19 cellular contexts compared by ENCODE assay signal in the genomic region with DNA sequence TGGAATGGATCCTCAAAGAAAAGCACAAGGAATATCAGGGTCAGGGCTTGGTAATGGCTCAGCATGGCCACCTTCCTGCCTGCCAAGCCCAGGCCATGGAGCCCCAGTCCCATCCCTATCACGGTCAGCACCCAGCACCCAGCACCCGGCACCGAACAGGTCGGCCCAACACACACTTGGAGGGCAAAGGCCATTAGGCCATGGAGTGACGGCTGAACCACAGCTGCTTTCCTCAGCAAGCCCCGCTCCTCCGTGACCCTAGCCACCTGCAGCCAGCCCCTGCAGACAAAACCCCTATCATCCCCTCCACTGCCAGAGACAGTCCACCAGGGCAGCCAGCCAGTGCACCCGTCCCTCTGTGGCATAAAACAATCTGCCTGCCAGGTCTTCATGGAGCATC.
"Had no signal": no experiment of that assay in that cellular context is flagged by ENCODE, and none has a peak within 500 bp of the region (broad histone marks: within the 10 kb centered on the region; RNA-seq: fewer than 3 reads in every experiment).

No MANE protein-coding gene starts in this region.

- H3K4me3 ChIP-seq: lung, prostate gland, right atrium auricular region, skin epidermis, suprapubic skin, transverse colon, upper lobe of right lung, uterus had no signal

- H3K4me1 ChIP-seq: prostate gland, right atrium auricular region, suprapubic skin, transverse colon, upper lobe of right lung, uterus had no signal

- H3K4me3 Mint-ChIP-seq: memory B cell; natural killer cell; stimulated activated naive CD8-positive, alpha-beta T cell treated with anti-CD3 and anti-CD28 coated beads, Interleukin-15, amount 100 ng/mL, for 72 hours had no signal

- H3K27me3 Mint-ChIP-seq: memory B cell; stimulated activated naive CD8-positive, alpha-beta T cell treated with anti-CD3 and anti-CD28 coated beads, Interleukin-15, amount 100 ng/mL, for 72 hours had no signal

- H3K36me3 Mint-ChIP-seq: natural killer cell had no signal

- H3K27me3 ChIP-seq: neutrophil, right atrium auricular region, suprapubic skin, transverse colon, upper lobe of right lung, uterus had no signal

- H3K27ac Mint-ChIP-seq: memory B cell, natural killer cell had no signal

- DNase-seq: cortex of kidney; effector CD4-positive, alpha-beta T cell; head of caudate nucleus; natural killer cell; stimulated activated CD4-positive, alpha-beta T cell treated with anti-CD3 and anti-CD28 coated beads, Interleukin-15, amount 100 ng/mL, for 24 hours; stimulated activated CD4-positive, alpha-beta T cell treated with anti-CD3 and anti-CD28 coated beads, Interleukin-2, amount 100 ng/mL, for 48 hours; stimulated activated CD8-positive, alpha-beta memory T cell treated with anti-CD3 and anti-CD28 coated beads, Interleukin-4, amount 100 ng/mL, for 48 hours; stimulated activated naive CD4-positive, alpha-beta T cell; stimulated activated naive CD8-positive, alpha-beta T cell treated with anti-CD3 and anti-CD28 coated beads, Interleukin-15, amount 100 ng/mL, for 72 hours; transverse colon; upper lobe of right lung; uterus had no signal

- H3K27ac ChIP-seq: neutrophil, prostate gland, right atrium auricular region, skin epidermis, suprapubic skin, transverse colon, upper lobe of right lung, uterus had no signal

- ATAC-seq: natural killer cell; stimulated activated naive CD8-positive, alpha-beta T cell treated with anti-CD3 and anti-CD28 coated beads, Interleukin-15, amount 100 ng/mL, for 72 hours; upper lobe of right lung had no signal

- H3K9me3 ChIP-seq: neutrophil, prostate gland, right atrium auricular region, suprapubic skin, transverse colon, upper lobe of right lung, uterus had no signal

- H3K9me3 Mint-ChIP-seq: memory B cell, natural killer cell had no signal

- H3K36me3 ChIP-seq: neutrophil, uterus had no signal

- H3K4me1 Mint-ChIP-seq: stimulated activated naive CD8-positive, alpha-beta T cell treated with anti-CD3 and anti-CD28 coated beads, Interleukin-15, amount 100 ng/mL, for 72 hours had no signal
